Comparison of ENCODE assay signal across 8 cellular contexts in genomic region chr5:9924614-9925013, GRCh38.
DNase-seq lines count a peak whose midpoint lies in the region; ATAC-seq and TF ChIP-seq lines count a peak whose summit lies in the region.
"Had no signal": no experiment of that assay in that cellular context is flagged by ENCODE, and none has a peak within 500 bp of the region (broad histone marks: within the 10 kb centered on the region; RNA-seq: fewer than 3 reads in every experiment).

No MANE protein-coding gene starts in this region.

- H3K4me1 ChIP-seq in skeletal muscle satellite cell (ENCODE audit: control insufficient read depth, insufficient read depth, low read length) (peaks cover 24% of the 10 kb centered on the region), GM23338 (ENCODE audit: insufficient read depth) (0 out of 2 replicates have a peak, but pooled peaks cover 3% of the 10 kb centered on the region)

- H3K36me3 ChIP-seq in skeletal muscle satellite cell (ENCODE audit: insufficient read depth, low read length) (no peaks in the 10 kb centered on the region), GM23338 (ENCODE audit: insufficient read depth) (no peaks in the 10 kb centered on the region)

- H4K20me1 ChIP-seq in GM23338 (replicated peaks; ENCODE audit: insufficient read depth): no peaks in the 10 kb centered on the region

- peaks cover 7% of the 10 kb centered on the region for H3K27me3 Mint-ChIP-seq in GM23338 (ENCODE audit: insufficient read depth, low read depth, poor library complexity)

- no peaks in the 10 kb centered on the region for H3K36me3 Mint-ChIP-seq in stimulated activated effector memory CD8-positive, alpha-beta T cell treated with anti-CD3 and anti-CD28 coated beads, Interleukin-12 subunit alpha, Interleukin-12 subunit beta, amount 100 ng/mL, for 72 hours
- H3K36me3 Mint-ChIP-seq in GM23338 (ENCODE audit: low read depth): peaks cover 22% of the 10 kb centered on the region; the same call in 2 of the 3 replicates

- no peak overlapping the region for H3K27ac ChIP-seq in GM23338 (ENCODE audit: low read depth)

- no peak overlapping the region for H3K9ac ChIP-seq in skeletal muscle satellite cell (ENCODE audit: low read depth, low read length)

- H3K27me3 ChIP-seq in skeletal muscle satellite cell (ENCODE audit: control insufficient read depth, insufficient read depth, low read length) (no peaks in the 10 kb centered on the region), GM23338 (ENCODE audit: insufficient read depth) (no peaks in the 10 kb centered on the region)

- no peaks in the 10 kb centered on the region for H3K79me2 ChIP-seq in GM23338 (replicated peaks; ENCODE audit: insufficient read depth)

- H3K4me3 Mint-ChIP-seq in stimulated activated effector memory CD8-positive, alpha-beta T cell treated with anti-CD3 and anti-CD28 coated beads, Interleukin-12 subunit alpha, Interleukin-12 subunit beta, amount 100 ng/mL, for 72 hours: no peak overlapping the region
- H3K4me3 Mint-ChIP-seq in GM23338: no peak overlapping the region

- ATAC-seq in GM19351 (IDR thresholded peaks at IDR 0.05; ENCODE audit: unreplicated experiment) (peak; percentile 80), HG03469 (IDR thresholded peaks at IDR 0.05; ENCODE audit: unreplicated experiment) (peak; percentile 89), GM23338 (no peak), HG03457 (IDR thresholded peaks at IDR 0.05; ENCODE audit: unreplicated experiment) (no peak)
- ATAC-seq in stimulated activated effector memory CD8-positive, alpha-beta T cell treated with anti-CD3 and anti-CD28 coated beads, Interleukin-12 subunit alpha, Interleukin-12 subunit beta, amount 100 ng/mL, for 72 hours: no peak

- peak; percentile 88 for DNase-seq in astrocyte of the hippocampus (ENCODE audit: low read depth, low spot score)
- DNase-seq in stimulated activated effector memory CD8-positive, alpha-beta T cell treated with anti-CD3 and anti-CD28 coated beads, Interleukin-12 subunit alpha, Interleukin-12 subunit beta, amount 100 ng/mL, for 72 hours (ENCODE audit: low spot score in 2 of 2): no peak
- no peak for DNase-seq in GM23338 (ENCODE audit: low spot score)
- DNase-seq: occipital lobe had no signal

- H3F3A ChIP-seq in GM23338 (replicated peaks; ENCODE audit: low read depth): no peaks in the 10 kb centered on the region

- no peaks in the 10 kb centered on the region for H3K9me3 ChIP-seq in skeletal muscle satellite cell (replicated peaks; ENCODE audit: low read length)

- peaks cover 17% of the 10 kb centered on the region for H3K9me3 Mint-ChIP-seq in stimulated activated effector memory CD8-positive, alpha-beta T cell treated with anti-CD3 and anti-CD28 coated beads, Interleukin-12 subunit alpha, Interleukin-12 subunit beta, amount 100 ng/mL, for 72 hours
- H3K9me3 Mint-ChIP-seq in GM23338: peaks cover 29% of the 10 kb centered on the region

- H3K4me3 ChIP-seq in skeletal muscle satellite cell (ENCODE audit: low read length) (no peak overlapping the region), GM23338 (no peak overlapping the region)

- no peaks in the 10 kb centered on the region for H3K4me1 Mint-ChIP-seq in stimulated activated effector memory CD8-positive, alpha-beta T cell treated with anti-CD3 and anti-CD28 coated beads, Interleukin-12 subunit alpha, Interleukin-12 subunit beta, amount 100 ng/mL, for 72 hours
- H3K4me1 Mint-ChIP-seq in GM23338: peaks cover 16% of the 10 kb centered on the region

- H3K9me2 ChIP-seq in GM23338 (ENCODE audit: insufficient read depth): peaks cover 16% of the 10 kb centered on the region; the same call in 1 of the 2 replicates

- no peak for TF ChIP-seq CTCF in GM23338 (conservative IDR thresholded peaks at IDR 0.05; ENCODE audit: low read depth in 2 of 2)

- no peak overlapping the region for H3K27ac Mint-ChIP-seq in stimulated activated effector memory CD8-positive, alpha-beta T cell treated with anti-CD3 and anti-CD28 coated beads, Interleukin-12 subunit alpha, Interleukin-12 subunit beta, amount 100 ng/mL, for 72 hours
- no peak overlapping the region for H3K27ac Mint-ChIP-seq in GM23338

- H2AFZ ChIP-seq in GM23338: no peak overlapping the region

- peak overlapping the region; percentile 40 for H3K4me2 ChIP-seq in skeletal muscle satellite cell (ENCODE audit: low read length)
- H3K4me2 ChIP-seq in GM23338: no peak overlapping the region

TF ChIP-seq in GM23338, 12 proteins besides CTCF, POLR2A, EP300 and RAD21:
- TF ChIP-seq REST (IDR thresholded peaks at IDR 0.05; ENCODE audit: unreplicated experiment): no peak
- TF ChIP-seq POLR2AphosphoS5 (IDR thresholded peaks at IDR 0.05; ENCODE audit: low read depth): no peak
- TF ChIP-seq JUNB (IDR thresholded peaks at IDR 0.05; ENCODE audit: unreplicated experiment): no peak
- no peak for TF ChIP-seq ETS1 (IDR thresholded peaks at IDR 0.05)
- no peak for TF ChIP-seq STAT1 (IDR thresholded peaks at IDR 0.05; ENCODE audit: unreplicated experiment)
- TF ChIP-seq EZH2 (IDR thresholded peaks at IDR 0.05; ENCODE audit: low read depth, unreplicated experiment): no peak

Comparison
In these comparisons a context has a peak if more than half of its experiments do, and no peak if none do; other contexts are left out.
1. ATAC-seq: peak in GM19351 (single experiment) and HG03469 (single experiment); none in stimulated activated effector memory CD8-positive, alpha-beta T cell treated with anti-CD3 and anti-CD28 coated beads, Interleukin-12 subunit alpha, Interleukin-12 subunit beta, amount 100 ng/mL, for 72 hours (single experiment), GM23338 (single experiment) and HG03457 (single experiment).